In the genomic region with DNA sequence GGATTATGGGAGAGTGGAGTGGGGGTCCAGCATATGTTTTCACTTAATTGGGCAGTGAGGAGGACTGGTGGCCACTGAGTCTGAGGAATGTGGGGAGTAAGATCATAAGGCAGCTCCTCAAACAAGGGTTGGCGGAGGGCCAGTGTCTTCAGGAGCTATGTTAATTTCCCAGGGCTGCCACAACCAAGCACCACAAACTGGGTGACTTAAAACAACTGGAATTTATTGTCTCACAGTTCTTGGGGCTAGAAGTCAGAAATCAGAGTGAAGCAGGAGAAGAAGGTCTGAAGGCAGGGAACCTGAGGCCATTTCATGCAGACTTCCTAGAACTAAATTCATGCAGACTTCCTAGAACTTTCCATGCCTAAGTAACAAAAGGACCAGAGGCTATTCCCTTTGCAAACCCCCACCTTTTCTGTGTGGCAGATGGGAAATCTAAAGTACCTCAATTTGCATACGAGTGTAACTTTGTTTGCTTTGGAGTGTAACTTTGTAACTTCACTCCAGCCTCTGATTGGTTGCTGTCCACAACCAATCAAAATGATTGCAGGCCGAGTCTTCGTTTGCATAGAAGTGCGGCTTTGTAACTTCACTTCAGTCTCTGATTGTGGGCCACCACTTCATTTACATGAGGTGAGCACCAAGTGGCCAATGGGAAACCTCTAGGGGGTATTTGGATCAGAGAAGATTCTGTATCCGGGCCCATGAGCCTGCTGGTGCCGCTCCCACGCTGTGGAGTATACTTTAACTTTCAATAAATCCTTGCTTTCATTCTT, we compare ENCODE assay signal across 11 cellular contexts. TPM values are rescaled to one million over a fixed set of nuclear protein-coding genes. Genes with fewer than 3 reads are reported as not detected.
DNase-seq lines count a peak whose midpoint lies in the region; ATAC-seq, FAIRE-seq and TF ChIP-seq lines count a peak whose summit lies in the region.
"Had no signal": no experiment of that assay in that cellular context is flagged by ENCODE, and none has a peak within 500 bp of the region (broad histone marks: within the 10 kb centered on the region; RNA-seq: fewer than 3 reads in every experiment).

No MANE protein-coding gene starts in this region.

- H3K9ac ChIP-seq in astrocyte (ENCODE audit: low read length): peak overlapping the region; percentile 45
- H3K9ac ChIP-seq: parathyroid adenoma had no signal

- H3K4me3 ChIP-seq in astrocyte (ENCODE audit: insufficient read depth, low read depth, low read length) (peak overlapping the region; percentile 3), kidney epithelial cell (ENCODE audit: low read depth, low read length) (no peak overlapping the region)

- CTCF ChIA-PET in GM10248 (lab: Yijun Ruan, JAX): interaction anchor here (1.0 to 2.2 kb wide), 3 partner anchors 9 to 115 kb away, joined by 3 to 8 read pairs (median 4); no protein-coding TSS in a partner anchor

- no peaks in the 10 kb centered on the region for H3K79me2 ChIP-seq in astrocyte (ENCODE audit: insufficient read depth, low read length)
- H3K79me2 ChIP-seq: parathyroid adenoma had no signal

- H3K27me3 ChIP-seq in astrocyte (ENCODE audit: insufficient read depth, low read length) (no peaks in the 10 kb centered on the region), kidney epithelial cell (ENCODE audit: control insufficient read depth, insufficient read depth, low read length) (no peaks in the 10 kb centered on the region)

- H3K4me1 ChIP-seq in astrocyte (ENCODE audit: insufficient read depth, low read length): peaks cover 30% of the 10 kb centered on the region
- H3K4me1 ChIP-seq: parathyroid adenoma had no signal

- H3K4me2 ChIP-seq in astrocyte (ENCODE audit: low read length): peak overlapping the region; percentile 72

- no peaks in the 10 kb centered on the region for H3K9me3 Mint-ChIP-seq in astrocyte (ENCODE audit: unreplicated experiment)
- H3K9me3 Mint-ChIP-seq: CD14-positive monocyte had no signal

- H3K4me3 Mint-ChIP-seq in astrocyte (ENCODE audit: unreplicated experiment): peak overlapping the region; percentile 3
- H3K4me3 Mint-ChIP-seq: CD14-positive monocyte had no signal

- peaks cover 2% of the 10 kb centered on the region for H3K27me3 Mint-ChIP-seq in astrocyte (ENCODE audit: low read depth, unreplicated experiment)

- no peak for ATAC-seq in GM18498 (IDR thresholded peaks at IDR 0.05; ENCODE audit: unreplicated experiment)

- POLR2A ChIA-PET in GM10248 (lab: Yijun Ruan, JAX): no interaction called here

- no peaks in the 10 kb centered on the region for H3K36me3 Mint-ChIP-seq in astrocyte (ENCODE audit: low read depth, unreplicated experiment)

- no peak overlapping the region for H2AFZ ChIP-seq in astrocyte (ENCODE audit: low read depth, low read length)
- H2AFZ ChIP-seq: parathyroid adenoma had no signal

- FAIRE-seq in HTR-8/SVneo (lab: Jason Lieb, UNC) (no peak), astrocyte (lab: Jason Lieb, UNC) (peak; percentile 82)

- peak overlapping the region; percentile 90 for H3K27ac Mint-ChIP-seq in astrocyte (ENCODE audit: unreplicated experiment)

- peak overlapping the region; percentile 80 for H3K27ac ChIP-seq in astrocyte (ENCODE audit: low read depth, low read length)
- H3K27ac ChIP-seq: parathyroid adenoma had no signal

- no peaks in the 10 kb centered on the region for H4K20me1 ChIP-seq in astrocyte (ENCODE audit: insufficient read depth, low read length)

- H3K9me3 ChIP-seq in astrocyte (ENCODE audit: insufficient read depth, low read depth, low read length): no peaks in the 10 kb centered on the region

- TF ChIP-seq CTCF in astrocyte (IDR thresholded peaks at IDR 0.05; ENCODE audit: insufficient read depth, low read depth, low read length): no peak
- no peak for TF ChIP-seq CTCF in kidney epithelial cell (IDR thresholded peaks at IDR 0.05; ENCODE audit: insufficient read depth, low read length, poor library complexity, severe bottlenecking)
- no peak for TF ChIP-seq CTCF in GM10248 (IDR thresholded peaks at IDR 0.05; ENCODE audit: control extremely low read depth, extremely low read depth, low read depth, missing control alignments)

- H3K36me3 ChIP-seq in astrocyte (ENCODE audit: insufficient read depth, low read length): no peaks in the 10 kb centered on the region
- H3K36me3 ChIP-seq in kidney epithelial cell (ENCODE audit: control insufficient read depth, insufficient read depth, low read length): no peaks in the 10 kb centered on the region

- H3K4me1 Mint-ChIP-seq in astrocyte (ENCODE audit: low read depth, unreplicated experiment): peaks cover 27% of the 10 kb centered on the region

- DNase-seq in AG08396 (ENCODE audit: low spot score): peak; percentile 65
- peak; percentile 48 for DNase-seq in HTR-8/SVneo (ENCODE audit: insufficient read length, low spot score)
- peak; percentile 98 for DNase-seq in astrocyte (ENCODE audit: low read depth)
- DNase-seq in kidney epithelial cell (ENCODE audit: low read depth): peak; percentile 84
- DNase-seq in GM10248 (ENCODE audit: extremely low spot score): no peak
- no peak for DNase-seq in AML-193 (lab: John Stamatoyannopoulos, UW)
- no peak for DNase-seq in NCI-H1694 treated with DMSO at 0.1 percent for 48 hours (lab: John Stamatoyannopoulos, UW)
- DNase-seq: NCI-H1105 had no signal

RNA-seq across cellular contexts. Expression of gene ZBED5, which starts 50.5 kb away (rescaled TPM):
- total RNA-seq in astrocyte (32.9 and 35.1 TPM in 2 replicates), kidney epithelial cell (29.0 and 31.0 TPM in 2 replicates)

Comparison
In these comparisons a context has a peak if more than half of its experiments do, and no peak if none do; other contexts are left out.
1. DNase-seq: peak in AG08396 (single experiment), HTR-8/SVneo (single experiment), astrocyte (single experiment) and kidney epithelial cell (single experiment); none in GM10248 (single experiment), AML-193 (0 of 2) and NCI-H1694 treated with DMSO at 0.1 percent for 48 hours (single experiment).